Comparison of ENCODE assay signal across 24 cellular contexts in genomic region chr12:114269153-114269552, GRCh38.
DNase-seq lines count a peak whose midpoint lies in the region; ATAC-seq, FAIRE-seq and TF ChIP-seq lines count a peak whose summit lies in the region.
"Had no signal": no experiment of that assay in that cellular context is flagged by ENCODE, and none has a peak within 500 bp of the region (broad histone marks: within the 10 kb centered on the region; RNA-seq: fewer than 3 reads in every experiment).

No MANE protein-coding gene starts in this region.

- H2AFZ ChIP-seq in astrocyte (ENCODE audit: low read depth, low read length): no peak overlapping the region

- no peak overlapping the region for H4K8ac ChIP-seq in mesendoderm (ENCODE audit: low read depth, low read length)

- H3K23ac ChIP-seq in mesendoderm (ENCODE audit: low read length): no peak overlapping the region

- H3K4me1 ChIP-seq in astrocyte (ENCODE audit: insufficient read depth, low read length) (no peaks in the 10 kb centered on the region), mesendoderm (ENCODE audit: control insufficient read depth, low read depth, low read length) (peaks cover 2% of the 10 kb centered on the region), gastroesophageal sphincter (no peaks in the 10 kb centered on the region)
- H3K4me1 ChIP-seq: pancreas had no signal

- H3K36me3 ChIP-seq in astrocyte (ENCODE audit: insufficient read depth, low read length) (no peaks in the 10 kb centered on the region), mesendoderm (ENCODE audit: control insufficient read depth, insufficient read depth, low read length) (no peaks in the 10 kb centered on the region), gastroesophageal sphincter (no peaks in the 10 kb centered on the region)
- H3K36me3 ChIP-seq: MG63, pancreas, thoracic aorta had no signal

- H3K9ac ChIP-seq in astrocyte (ENCODE audit: low read length) (no peak overlapping the region), mesendoderm (ENCODE audit: low read length) (no peak overlapping the region)

- H3K79me2 ChIP-seq in astrocyte (ENCODE audit: insufficient read depth, low read length) (no peaks in the 10 kb centered on the region), mesendoderm (ENCODE audit: control insufficient read depth, insufficient read depth, low read length) (no peaks in the 10 kb centered on the region)

- no peak overlapping the region for H4K5ac ChIP-seq in mesendoderm (ENCODE audit: low read length)

- H3K9me3 Mint-ChIP-seq in astrocyte (ENCODE audit: unreplicated experiment): peaks cover 1% of the 10 kb centered on the region
- H3K9me3 Mint-ChIP-seq: activated naive CD4-positive, alpha-beta T cell treated with anti-CD3 and anti-CD28 coated beads for 36 hours; memory B cell had no signal

- no peaks in the 10 kb centered on the region for H3K79me1 ChIP-seq in mesendoderm (ENCODE audit: low read length)

- WGBS in mesendoderm (ENCODE audit: extremely low coverage, insufficient coverage, low lambda C conversion rate): no CpG with 5 or more reads among the region's 2 CpGs
- WGBS in gastroesophageal sphincter (ENCODE audit: low coverage in 1 of 2), 2 donors: 36 to 60% methylated on average over 1 to 2 of the region's 2 CpGs

- TF ChIP-seq CTCF in astrocyte (IDR thresholded peaks at IDR 0.05; ENCODE audit: insufficient read depth, low read depth, low read length): no peak
- TF ChIP-seq CTCF in gastroesophageal sphincter (IDR thresholded peaks at IDR 0.05): no peak

- H3K4me2 ChIP-seq in astrocyte (ENCODE audit: low read length) (no peak overlapping the region), mesendoderm (ENCODE audit: low read length) (no peak overlapping the region)

- H3K27ac ChIP-seq in astrocyte (ENCODE audit: low read depth, low read length): no peak overlapping the region
- no peak overlapping the region for H3K27ac ChIP-seq in mesendoderm (ENCODE audit: low read depth, low read length)
- H3K27ac ChIP-seq in gastroesophageal sphincter: no peak overlapping the region
- H3K27ac ChIP-seq: pancreas, thoracic aorta had no signal

- H3K9me3 ChIP-seq in astrocyte (ENCODE audit: insufficient read depth, low read depth, low read length) (peaks cover 2% of the 10 kb centered on the region), gastroesophageal sphincter (no peaks in the 10 kb centered on the region)
- H3K9me3 ChIP-seq: MG63, pancreas, thoracic aorta had no signal

- H3K4ac ChIP-seq in mesendoderm (ENCODE audit: low read depth, low read length): no peak overlapping the region

- peaks cover 5% of the 10 kb centered on the region for H3K4me1 Mint-ChIP-seq in astrocyte (ENCODE audit: low read depth, unreplicated experiment)
- H3K4me1 Mint-ChIP-seq: memory B cell; natural killer cell; stimulated activated naive B cell treated with anti-CD40 and anti-IgM and Interleukin-4, amounts not matched to agents 10 μg/mL and 1 μg/mL and 100 μg/mL, for 72 hours had no signal

- no peak overlapping the region for H3K4me3 ChIP-seq in astrocyte (ENCODE audit: insufficient read depth, low read depth, low read length)
- no peak overlapping the region for H3K4me3 ChIP-seq in mesendoderm (ENCODE audit: low read length)
- no peak overlapping the region for H3K4me3 ChIP-seq in gastroesophageal sphincter
- H3K4me3 ChIP-seq: MG63, pancreas, thoracic aorta had no signal

- no peak overlapping the region for H2BK5ac ChIP-seq in mesendoderm (ENCODE audit: low read length)

- peak; percentile 19 for DNase-seq in ELF-1 (ENCODE audit: low read depth, low spot score)
- peak; percentile 12 for DNase-seq in LoVo (ENCODE audit: low spot score)
- no peak for DNase-seq in astrocyte (ENCODE audit: low read depth)
- DNase-seq in mesendoderm: no peak
- DNase-seq in epidermal melanocyte (ENCODE audit: insufficient read length, low spot score): no peak
- no peak for DNase-seq in stimulated activated CD4-positive, alpha-beta T cell treated with anti-CD3 and anti-CD28 coated beads, Interleukin-12 subunit alpha, Interleukin-12 subunit beta, amount 100 ng/mL, for 4 hours
- DNase-seq: activated CD4-positive, alpha-beta T cell treated with anti-CD3 and anti-CD28 coated beads, Interleukin-2, amount 50 U/mL, for 1 hour; activated naive CD4-positive, alpha-beta T cell treated with anti-CD3 and anti-CD28 coated beads for 36 hours; anterior cingulate cortex; cerebellar nuclear complex; COR-L47; effector CD4-positive, alpha-beta T cell; HCEC 1CT; MG63; natural killer cell; NCI-H1694 treated with DMSO at 0.1 percent for 48 hours; NCI-H446 treated with DMSO at 0.1 percent for 48 hours; pancreas; stimulated activated naive B cell treated with anti-CD40 and anti-IgM and Interleukin-4, amounts not matched to agents 10 μg/mL and 1 μg/mL and 100 μg/mL, for 72 hours; SW 1271 had no signal

- TF ChIP-seq EP300 in gastroesophageal sphincter (IDR thresholded peaks at IDR 0.05): no peak

- no peak for ATAC-seq in gastroesophageal sphincter
- ATAC-seq: natural killer cell; pancreas; stimulated activated naive B cell treated with anti-CD40 and anti-IgM and Interleukin-4, amounts not matched to agents 10 μg/mL and 1 μg/mL and 100 μg/mL, for 72 hours had no signal

- no peak overlapping the region for H2AK5ac ChIP-seq in mesendoderm (ENCODE audit: low read length)

- H3K4me3 Mint-ChIP-seq in astrocyte (ENCODE audit: unreplicated experiment): no peak overlapping the region
- H3K4me3 Mint-ChIP-seq: activated naive CD4-positive, alpha-beta T cell treated with anti-CD3 and anti-CD28 coated beads for 36 hours; memory B cell; natural killer cell; stimulated activated naive B cell treated with anti-CD40 and anti-IgM and Interleukin-4, amounts not matched to agents 10 μg/mL and 1 μg/mL and 100 μg/mL, for 72 hours had no signal

- H3K27me3 ChIP-seq in astrocyte (ENCODE audit: insufficient read depth, low read length) (no peaks in the 10 kb centered on the region), mesendoderm (ENCODE audit: insufficient read depth, low read length, poor library complexity) (no peaks in the 10 kb centered on the region), gastroesophageal sphincter (peaks cover 23% of the 10 kb centered on the region)
- H3K27me3 ChIP-seq: MG63 had no signal

- peak overlapping the region; percentile 4 for H3K18ac ChIP-seq in mesendoderm (ENCODE audit: low read length)

- H2BK15ac ChIP-seq in mesendoderm (replicated peaks; ENCODE audit: low read depth): no peak overlapping the region

- no peak for TF ChIP-seq POLR2A in gastroesophageal sphincter (IDR thresholded peaks at IDR 0.05)

- no peak overlapping the region for H2BK120ac ChIP-seq in mesendoderm (ENCODE audit: low read depth, low read length)

- no peaks in the 10 kb centered on the region for H3K36me3 Mint-ChIP-seq in astrocyte (ENCODE audit: low read depth, unreplicated experiment)
- H3K36me3 Mint-ChIP-seq: memory B cell; natural killer cell; stimulated activated naive B cell treated with anti-CD40 and anti-IgM and Interleukin-4, amounts not matched to agents 10 μg/mL and 1 μg/mL and 100 μg/mL, for 72 hours had no signal

- no peak overlapping the region for H3K56ac ChIP-seq in mesendoderm (ENCODE audit: low read length)

- no peaks in the 10 kb centered on the region for H4K20me1 ChIP-seq in astrocyte (ENCODE audit: insufficient read depth, low read length)

- peak overlapping the region; percentile 82 for H3K27ac Mint-ChIP-seq in astrocyte (ENCODE audit: unreplicated experiment)
- H3K27ac Mint-ChIP-seq: activated naive CD4-positive, alpha-beta T cell treated with anti-CD3 and anti-CD28 coated beads for 36 hours; memory B cell; natural killer cell; stimulated activated naive B cell treated with anti-CD40 and anti-IgM and Interleukin-4, amounts not matched to agents 10 μg/mL and 1 μg/mL and 100 μg/mL, for 72 hours had no signal

- no peak for FAIRE-seq in astrocyte (lab: Jason Lieb, UNC)
- FAIRE-seq: pancreas, TTC549 had no signal

- peaks cover 7% of the 10 kb centered on the region for H3K27me3 Mint-ChIP-seq in astrocyte (ENCODE audit: low read depth, unreplicated experiment)

Comparison
In these comparisons a context has a peak if more than half of its experiments do, and no peak if none do; other contexts are left out.
1. DNase-seq: peak in ELF-1 (single experiment) and LoVo (single experiment); none in astrocyte (single experiment), mesendoderm (single experiment), epidermal melanocyte (single experiment) and stimulated activated CD4-positive, alpha-beta T cell treated with anti-CD3 and anti-CD28 coated beads, Interleukin-12 subunit alpha, Interleukin-12 subunit beta, amount 100 ng/mL, for 4 hours (single experiment).